In genomic region chr6:69954733-69955132, GRCh38 we compare ENCODE assay signal across 33 cellular contexts.
"Had no signal": no experiment of that assay in that cellular context is flagged by ENCODE, and none has a peak within 500 bp of the region (broad histone marks: within the 10 kb centered on the region; RNA-seq: fewer than 3 reads in every experiment).

No MANE protein-coding gene starts in this region.

- H3K36me3 ChIP-seq: MG63 had no signal

- H3K4me3 ChIP-seq: MG63 had no signal

- H3K27ac ChIP-seq: KMS-11 had no signal

- DNase-seq: Karpas-422, Kasumi-1, KG1, MG63, MM.1S, MV-4-11, NCI-H1048, NCI-H1092, NCI-H1092 treated with DMSO at 0.1 percent for 48 hours, NCI-H1105, NCI-H1105 treated with DMSO at 0.1 percent for 48 hours, NCI-H1417, NCI-H1417 treated with DMSO at 0.1 percent for 48 hours, NCI-H1436, NCI-H1436 treated with DMSO at 0.1 percent for 48 hours, NCI-H146, NCI-H1694, NCI-H1694 treated with DMSO at 0.1 percent for 48 hours, NCI-H187, NCI-H187 treated with DMSO at 0.1 percent for 48 hours, NCI-H1930, NCI-H2029, NCI-H2029 treated with DMSO at 0.1 percent for 48 hours, NCI-H2081, NCI-H2081 treated with DMSO at 0.1 percent for 48 hours, NCI-H2107, NCI-H2171, NCI-H2171 treated with DMSO at 0.1 percent for 48 hours, NCI-H226, NCI-H345, NCI-H446, NCI-H446 treated with DMSO at 0.1 percent for 48 hours had no signal

- H3K4me2 ChIP-seq: KMS-11 had no signal

- H3K9me3 ChIP-seq: MG63 had no signal

- H3K9ac ChIP-seq: KMS-11 had no signal
